In the genomic region with DNA sequence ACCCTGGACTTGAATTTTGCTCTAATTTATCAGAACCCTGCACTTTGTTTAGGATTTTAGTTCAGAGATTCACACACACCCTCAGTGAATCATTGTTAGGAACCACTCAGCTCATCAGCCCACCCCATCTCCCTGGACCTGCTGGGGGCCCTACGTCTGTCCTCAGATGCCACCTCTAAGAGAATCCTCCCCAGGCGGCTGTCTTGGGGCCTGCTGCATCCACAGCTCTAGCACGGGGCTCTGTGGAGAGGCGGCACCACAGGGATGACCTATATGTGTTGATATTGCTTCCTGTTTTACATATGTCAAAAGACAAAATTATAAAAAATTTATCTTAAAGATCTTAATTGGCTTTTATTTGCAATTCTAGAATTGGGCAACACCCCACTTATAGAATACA, we compare ENCODE assay signal across 20 cellular contexts. TPM values are rescaled to one million over a fixed set of nuclear protein-coding genes. Genes with fewer than 3 reads are reported as not detected.
DNase-seq lines count a peak whose midpoint lies in the region; FAIRE-seq and TF ChIP-seq lines count a peak whose summit lies in the region.
"Had no signal": no experiment of that assay in that cellular context is flagged by ENCODE, and none has a peak within 500 bp of the region (broad histone marks: within the 10 kb centered on the region; RNA-seq: fewer than 3 reads in every experiment).

No MANE protein-coding gene starts in this region.

- FAIRE-seq in GM12892 (lab: Jason Lieb, UNC): no peak
- FAIRE-seq: D721Med, HTR-8/SVneo, RCC 7860 had no signal

- DNase-seq in Karpas-422: peak; percentile 33
- DNase-seq in transverse colon: no peak
- DNase-seq in OCI-LY7 (ENCODE audit: low spot score): no peak
- no peak for DNase-seq in HEK293T (ENCODE audit: extremely low spot score)
- DNase-seq in GM12892 (ENCODE audit: insufficient read length): no peak
- DNase-seq: NCI-H2029 treated with DMSO at 0.1 percent for 48 hours, NCI-H2227 treated with DMSO at 0.1 percent for 48 hours, NCI-H510A, SIG-M5 had no signal

- CTCF ChIA-PET in OCI-LY7 (lab: Charles Lee; ENCODE audit: unreplicated experiment) (no interaction called here), HEK293T (lab: Yijun Ruan, JAX) (no interaction called here)

- intact Hi-C loops in transverse colon (cut with DNase I; ENCODE audit: low total_unique reads): no loop called here
- intact Hi-C loops in OCI-LY7 (cut with micrococcal nuclease; ENCODE audit: unreplicated experiment): no loop called here

- H3K79me2 ChIP-seq in Karpas-422 (ENCODE audit: low read length) (no peaks in the 10 kb centered on the region), OCI-LY7 (ENCODE audit: insufficient read depth, low read depth, low read length) (no peaks in the 10 kb centered on the region)

- no peak for TF ChIP-seq CTCF in transverse colon (IDR thresholded peaks at IDR 0.05)
- TF ChIP-seq CTCF in OCI-LY7 (conservative IDR thresholded peaks at IDR 0.05; ENCODE audit: low read length): no peak

- 65% methylated on average over 4 of the region's 4 CpGs; no CpG with 5 or more reads in 1 of the 2 donors for WGBS in transverse colon (ENCODE audit: low coverage in 1 of 2), 2 donors

- POLR2A ChIA-PET in OCI-LY7 (lab: Charles Lee) (interaction anchor here (1.3 to 2.2 kb wide), 2 partner anchors 8 to 11 kb away, joined by 5 read pairs; a partner anchor contains a TSS), HEK293T (lab: Yijun Ruan, JAX) (interaction anchor here (2.4 kb wide), 1 partner anchor 10 kb away, joined by 19 read pairs; a partner anchor contains a TSS)

- H3K27ac ChIP-seq in Karpas-422 (ENCODE audit: low read length) (no peak overlapping the region), duodenal mucosa (ENCODE audit: low read depth, low read length) (peak overlapping the region; percentile 67), muscle layer of duodenum (ENCODE audit: low read length) (peak overlapping the region; percentile 49), transverse colon (peak overlapping the region; percentile 85 to 92 (median 91)), OCI-LY7 (ENCODE audit: low read depth, low read length, poor library complexity, severe bottlenecking) (no peak overlapping the region)
- H3K27ac ChIP-seq: SK-N-MC had no signal

- no peak overlapping the region for H2AFZ ChIP-seq in Karpas-422 (ENCODE audit: low read length)
- H2AFZ ChIP-seq in OCI-LY7 (ENCODE audit: low read length): no peak overlapping the region
- H2AFZ ChIP-seq: GM23338 had no signal

- TF ChIP-seq EP300 in transverse colon (IDR thresholded peaks at IDR 0.05; ENCODE audit: low read depth): no peak

- H3K27me3 ChIP-seq in Karpas-422 (ENCODE audit: low read length) (no peaks in the 10 kb centered on the region), duodenal mucosa (ENCODE audit: control insufficient read depth in 1 of 2, insufficient read depth in 2 of 2, low read length in 2 of 2) (no peaks in the 10 kb centered on the region), muscle layer of duodenum (ENCODE audit: low read depth, low read length) (no peaks in the 10 kb centered on the region), transverse colon (no peaks in the 10 kb centered on the region)

- no peaks in the 10 kb centered on the region for H3K9me3 ChIP-seq in Karpas-422 (ENCODE audit: low read length)
- no peaks in the 10 kb centered on the region for H3K9me3 ChIP-seq in duodenal mucosa (ENCODE audit: control insufficient read depth in 1 of 2, low read length in 2 of 2)
- no peaks in the 10 kb centered on the region for H3K9me3 ChIP-seq in muscle layer of duodenum (ENCODE audit: control insufficient read depth in 1 of 2, low read length in 2 of 2)
- H3K9me3 ChIP-seq in transverse colon: no peaks in the 10 kb centered on the region
- H3K9me3 ChIP-seq in OCI-LY7 (ENCODE audit: low read length): no peaks in the 10 kb centered on the region
- H3K9me3 ChIP-seq: HAP-1 had no signal

- H3K4me2 ChIP-seq in Karpas-422 (ENCODE audit: low read depth, low read length, poor library complexity, severe bottlenecking) (no peak overlapping the region), OCI-LY7 (ENCODE audit: low read length) (no peak overlapping the region)
- H3K4me2 ChIP-seq: GM23338 had no signal

- BruUV-seq in OCI-LY7 (replicated peaks; lab: Mats Ljungman, UMichigan): no TSS peak

- in situ Hi-C loops in transverse colon (cut with MboI; ENCODE audit: low pct_ligation_motif_present in 1 of 4, low pct_unique_long_range_greater_than_20kb in 1 of 4, low sequenced_read_pairs in 3 of 4): no loop called here

- H3K4me3 ChIP-seq in Karpas-422 (ENCODE audit: low read length) (no peak overlapping the region), duodenal mucosa (ENCODE audit: low read depth in 1 of 2, low read length in 2 of 2) (peak overlapping the region; percentile 81 to 96), muscle layer of duodenum (ENCODE audit: low read depth in 1 of 2, low read length in 2 of 2) (no peak overlapping the region), transverse colon (peak overlapping the region in 3 of 4 donors; percentile 43 to 55 (median 54)), OCI-LY7 (ENCODE audit: low read depth, low read length, poor library complexity, severe bottlenecking) (no peak overlapping the region)
- H3K4me3 ChIP-seq: GM23338, HAP-1, K562, SK-N-MC had no signal

- TF ChIP-seq POLR2A in transverse colon (IDR thresholded peaks at IDR 0.05) (peak; percentile 57), GM12892 (IDR thresholded peaks at IDR 0.05; ENCODE audit: low read depth, low read length) (no peak)

- H4K20me1 ChIP-seq in Karpas-422 (ENCODE audit: insufficient read depth, low read depth, low read length) (no peaks in the 10 kb centered on the region), OCI-LY7 (ENCODE audit: insufficient read depth, low read length) (no peaks in the 10 kb centered on the region)

- H3K9me2 ChIP-seq in Karpas-422 (replicated peaks; ENCODE audit: insufficient read depth, low read length) (no peaks in the 10 kb centered on the region), OCI-LY7 (ENCODE audit: insufficient read depth, low read length) (no peaks in the 10 kb centered on the region)

- H3K4me1 ChIP-seq in Karpas-422 (ENCODE audit: low read length) (no peaks in the 10 kb centered on the region), duodenal mucosa (ENCODE audit: control insufficient read depth in 1 of 2, insufficient read depth in 2 of 2, low read length in 2 of 2) (peaks cover 18 to 32% of the 10 kb centered on the region in 2 donors), muscle layer of duodenum (ENCODE audit: control insufficient read depth in 1 of 2, insufficient read depth in 2 of 2, low read length in 2 of 2) (no peaks in the 10 kb centered on the region), transverse colon (peaks cover under 1 to 30% (median 17%) of the 10 kb centered on the region in 4 donors), OCI-LY7 (ENCODE audit: insufficient read depth, low read length, poor library complexity, severe bottlenecking) (no peaks in the 10 kb centered on the region)
- H3K4me1 ChIP-seq: HAP-1 had no signal

- H3K9ac ChIP-seq in Karpas-422 (ENCODE audit: low read length) (no peak overlapping the region), duodenal mucosa (ENCODE audit: low read depth in 1 of 2, low read length in 2 of 2) (peak overlapping the region; percentile 69 to 97)

- H3K36me3 ChIP-seq in Karpas-422 (ENCODE audit: insufficient read depth, low read length): no peaks in the 10 kb centered on the region
- H3K36me3 ChIP-seq in duodenal mucosa (ENCODE audit: control insufficient read depth in 1 of 2, insufficient read depth in 2 of 2, low read length in 2 of 2): no peaks in the 10 kb centered on the region
- no peaks in the 10 kb centered on the region for H3K36me3 ChIP-seq in muscle layer of duodenum (ENCODE audit: control insufficient read depth in 1 of 2, insufficient read depth in 2 of 2, low read length in 2 of 2)
- no peaks in the 10 kb centered on the region for H3K36me3 ChIP-seq in transverse colon
- no peaks in the 10 kb centered on the region for H3K36me3 ChIP-seq in OCI-LY7 (ENCODE audit: insufficient read depth, low read length)
- H3K36me3 ChIP-seq: HAP-1 had no signal

TF ChIP-seq in HEK293T, 16 proteins besides CTCF, POLR2A, EP300 and RAD21:
- TF ChIP-seq ARNT (IDR thresholded peaks at IDR 0.05): no peak
- no peak for TF ChIP-seq NFRKB (IDR thresholded peaks at IDR 0.05)
- TF ChIP-seq BHLHE40 (IDR thresholded peaks at IDR 0.05; ENCODE audit: borderline replicate concordance): no peak
- no peak for TF ChIP-seq FOXA1 (IDR thresholded peaks at IDR 0.05)
- TF ChIP-seq FOXK2 (IDR thresholded peaks at IDR 0.05): no peak
- no peak for TF ChIP-seq LEF1 (IDR thresholded peaks at IDR 0.05; ENCODE audit: borderline replicate concordance)

RNA-seq across cellular contexts. Expression of a gene that starts 1.2 kb away (rescaled TPM):
- total RNA-seq in Karpas-422 (2014; rRNA removed; shearing (Covaris generic); ENCODE audit: low replicate concordance): 0.94 and 3.0 TPM in 2 replicates
- 100 to 1,000 TPM; 242 to 637 (median 280) TPM for total RNA-seq in transverse colon
- total RNA-seq in OCI-LY7 (2014; rRNA removed; shearing (Covaris generic)): not detected in 2 replicates
- total RNA-seq in OCI-LY7 (2022): 3.3 and 3.7 TPM in 2 replicates
- 1.2 TPM for polyA plus RNA-seq in GM12892 (2012; ENCODE audit: missing spikeins)
- total RNA-seq: G401, GM23338, K562, MCF 10A had no signal
- polyA plus RNA-seq: GM23338 had no signal

RNA-seq across cellular contexts. Expression of a gene that starts 10.4 kb away (rescaled TPM):
- 22.7 and 38.3 TPM in 2 replicates for total RNA-seq in Karpas-422 (2014; rRNA removed; shearing (Covaris generic); ENCODE audit: low replicate concordance)
- total RNA-seq in transverse colon: 100 to 1,000 TPM in 1 of 4 donors, 10 to 100 TPM in 3; 27.3 to 139 (median 45.4) TPM
- total RNA-seq in OCI-LY7 (2014; rRNA removed; shearing (Covaris generic)): 49.2 and 70.4 TPM in 2 replicates
- 56.5 and 56.9 TPM in 2 replicates for total RNA-seq in OCI-LY7 (2022)
- polyA plus RNA-seq in GM12892 (2012; ENCODE audit: missing spikeins): 42.4 TPM

Comparison
In these comparisons a context has a peak if more than half of its experiments do, and no peak if none do; other contexts are left out.
1. H3K27ac ChIP-seq: peak in duodenal mucosa (single experiment), muscle layer of duodenum (single experiment) and transverse colon (4 of 4); none in Karpas-422 (single experiment) and OCI-LY7 (single experiment).
2. H3K4me3 ChIP-seq: peak in duodenal mucosa (2 of 2) and transverse colon (3 of 4); none in Karpas-422 (single experiment), muscle layer of duodenum (0 of 2) and OCI-LY7 (single experiment).
3. RNA of a gene that starts 1.2 kb away (total RNA-seq): 242 to 637 TPM in transverse colon; 3.3 to 3.7 TPM in OCI-LY7 and 0.94 to 3.0 TPM in Karpas-422; every median in the first group is over 10 times any median in the second.